ENCODE assay signal across 21 cellular contexts in the genomic region with DNA sequence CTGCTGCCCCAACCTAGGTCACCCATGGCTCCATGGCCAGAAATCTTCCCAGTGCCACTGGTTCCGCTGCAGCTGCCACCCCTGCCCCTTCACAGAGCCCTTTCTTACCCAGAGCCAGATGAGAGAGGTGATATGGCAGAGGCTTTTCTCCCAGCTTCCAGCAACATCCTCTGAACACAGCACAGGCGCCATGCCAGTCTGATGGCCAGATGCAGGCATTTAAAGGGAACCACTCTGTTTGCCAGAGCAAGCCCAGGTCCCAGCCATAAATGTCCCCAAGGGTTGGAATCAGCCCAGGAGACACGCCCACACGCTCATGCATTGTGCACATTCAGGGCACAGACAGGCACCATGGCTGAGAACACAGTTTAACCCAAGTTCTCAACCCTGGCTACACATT.
"Had no signal": no experiment of that assay in that cellular context is flagged by ENCODE, and none has a peak within 500 bp of the region (broad histone marks: within the 10 kb centered on the region; RNA-seq: fewer than 3 reads in every experiment).

No MANE protein-coding gene starts in this region.

- ATAC-seq: gastroesophageal sphincter; lower lobe of right lung; natural killer cell; pancreas; stimulated activated naive CD8-positive, alpha-beta T cell treated with anti-CD3 and anti-CD28 coated beads, Interleukin-15, Interleukin-2, amounts not matched to agents 100 U/mL and 50 U/mL, for 24 hours; WTC11 had no signal

- H3K9me3 ChIP-seq: esophagus muscularis mucosa, gastroesophageal sphincter, heart right ventricle, lower lobe of right lung, neutrophil, pancreas, vagina had no signal

- H3K27me3 ChIP-seq: esophagus muscularis mucosa, gastroesophageal sphincter, heart right ventricle, pancreas, vagina had no signal

- H3K36me3 Mint-ChIP-seq: activated CD4-positive, alpha-beta memory T cell treated with anti-CD3 and anti-CD28 coated beads for 36 hours; activated naive CD8-positive, alpha-beta T cell treated with anti-CD3 and anti-CD28 coated beads for 36 hours; natural killer cell; WTC11 had no signal

- H3K36me3 ChIP-seq: esophagus muscularis mucosa, gastroesophageal sphincter, lower lobe of right lung, neutrophil, pancreas, vagina had no signal

- DNase-seq: activated CD4-positive, alpha-beta memory T cell treated with anti-CD3 and anti-CD28 coated beads for 36 hours; activated CD4-positive, alpha-beta T cell treated with anti-CD3 and anti-CD28 coated beads for 4 hours; activated naive CD8-positive, alpha-beta T cell treated with anti-CD3 and anti-CD28 coated beads for 36 hours; activated T-cell treated with anti-CD3 and anti-CD28 coated beads for 4 hours; amniotic stem cell; effector memory CD4-positive, alpha-beta T cell; heart right ventricle; lower lobe of right lung; natural killer cell; pancreas; stimulated activated CD4-positive, alpha-beta T cell treated with anti-CD3 and anti-CD28 coated beads, Interleukin-12 subunit alpha, Interleukin-12 subunit beta, amount 100 ng/mL, for 4 hours; stimulated activated CD4-positive, alpha-beta T cell treated with anti-CD3 and anti-CD28 coated beads, Interleukin-2, amount 100 ng/mL, for 24 hours; stimulated activated naive CD8-positive, alpha-beta T cell treated with anti-CD3 and anti-CD28 coated beads, Interleukin-15, Interleukin-2, amounts not matched to agents 100 U/mL and 50 U/mL, for 24 hours; trophoblast cell had no signal

- H3K4me3 ChIP-seq: esophagus muscularis mucosa, gastroesophageal sphincter, heart right ventricle, lower lobe of right lung, pancreas, vagina had no signal

- H3K27ac ChIP-seq: esophagus muscularis mucosa, gastroesophageal sphincter, heart right ventricle, lower lobe of right lung, neutrophil, pancreas, vagina had no signal

- H3K4me1 ChIP-seq: lower lobe of right lung, pancreas had no signal

- H3K4me1 Mint-ChIP-seq: activated naive CD8-positive, alpha-beta T cell treated with anti-CD3 and anti-CD28 coated beads for 36 hours; natural killer cell had no signal

- H3K9me3 Mint-ChIP-seq: activated CD4-positive, alpha-beta memory T cell treated with anti-CD3 and anti-CD28 coated beads for 36 hours; activated naive CD8-positive, alpha-beta T cell treated with anti-CD3 and anti-CD28 coated beads for 36 hours; activated T-helper 1 cell treated with anti-CD3 and anti-CD28 coated beads, Interleukin-12 subunit alpha, Interleukin-12 subunit beta, Interleukin-2, Interleukin-4 antibody, amounts not matched to agents 30 ng/mL and 10 ng/mL and 1 ng/mL, durations not matched to agents 14 hours and 24 hours and 36 hours; dendritic cell treated with granulocyte-macrophage colony-stimulating factor and Interleukin-4, amounts not matched to agents 40 ng/mL and 50 ng/mL, for 4 days; natural killer cell; WTC11 had no signal

- H3K27ac Mint-ChIP-seq: activated CD4-positive, alpha-beta memory T cell treated with anti-CD3 and anti-CD28 coated beads for 36 hours; activated naive CD8-positive, alpha-beta T cell treated with anti-CD3 and anti-CD28 coated beads for 36 hours; activated T-helper 1 cell treated with anti-CD3 and anti-CD28 coated beads, Interleukin-12 subunit alpha, Interleukin-12 subunit beta, Interleukin-2, Interleukin-4 antibody, amounts not matched to agents 30 ng/mL and 10 ng/mL and 1 ng/mL, durations not matched to agents 14 hours and 24 hours and 36 hours; dendritic cell treated with granulocyte-macrophage colony-stimulating factor and Interleukin-4, amounts not matched to agents 40 ng/mL and 50 ng/mL, for 4 days; natural killer cell; WTC11 had no signal

- H3K4me3 Mint-ChIP-seq: activated CD4-positive, alpha-beta memory T cell treated with anti-CD3 and anti-CD28 coated beads for 36 hours; activated naive CD8-positive, alpha-beta T cell treated with anti-CD3 and anti-CD28 coated beads for 36 hours; activated T-helper 1 cell treated with anti-CD3 and anti-CD28 coated beads, Interleukin-12 subunit alpha, Interleukin-12 subunit beta, Interleukin-2, Interleukin-4 antibody, amounts not matched to agents 30 ng/mL and 10 ng/mL and 1 ng/mL, durations not matched to agents 14 hours and 24 hours and 36 hours; dendritic cell treated with granulocyte-macrophage colony-stimulating factor and Interleukin-4, amounts not matched to agents 40 ng/mL and 50 ng/mL, for 4 days; natural killer cell; WTC11 had no signal
